Comparison of ENCODE assay signal across 8 cellular contexts in the genomic region with DNA sequence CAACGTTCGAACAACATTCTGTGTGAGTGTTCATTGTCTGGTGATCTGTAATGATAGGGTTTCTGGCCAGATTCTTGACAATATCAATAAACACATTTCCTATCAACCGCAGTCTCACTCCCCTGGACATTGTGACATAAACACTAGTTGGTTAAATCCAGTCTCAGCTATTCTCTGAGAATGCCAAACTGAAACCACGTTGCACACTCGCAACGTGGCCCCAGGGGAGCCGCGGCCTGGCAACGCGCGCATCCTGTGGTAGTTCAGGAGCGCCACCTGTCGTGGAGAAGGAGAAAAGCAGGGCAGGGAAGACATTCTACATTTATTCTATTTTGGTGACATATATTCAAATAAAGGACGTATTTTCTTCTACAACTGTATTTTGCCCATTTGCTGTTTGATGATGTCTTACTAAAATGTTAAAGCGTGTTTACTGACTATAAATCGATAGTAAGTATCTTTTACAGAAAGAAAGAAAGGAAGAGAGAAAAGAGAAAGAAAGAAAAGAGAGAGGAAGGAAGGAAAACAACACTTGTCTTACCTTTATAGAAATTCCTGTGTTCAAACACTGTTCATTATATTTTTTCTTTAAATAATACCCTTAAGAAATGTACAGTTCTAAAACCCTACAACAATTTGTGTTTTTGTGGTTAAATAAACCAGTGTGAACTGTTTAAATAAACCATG.
DNase-seq lines count a peak whose midpoint lies in the region; ATAC-seq lines count a peak whose summit lies in the region.

No MANE protein-coding gene starts in this region.

- H3K9me3 Mint-ChIP-seq in activated CD4-positive, alpha-beta T cell treated with anti-CD3 and anti-CD28 coated beads for 36 hours (ENCODE audit: low read depth) = peaks cover 1% of the 10 kb centered on the region
- no peaks in the 10 kb centered on the region for H3K9me3 Mint-ChIP-seq in activated naive CD8-positive, alpha-beta T cell (ENCODE audit: low read depth)

- ATAC-seq in activated CD4-positive, alpha-beta T cell treated with anti-CD3 and anti-CD28 coated beads for 36 hours = peak; percentile 66
- peak; percentile 90 for ATAC-seq in HG02759 (IDR thresholded peaks at IDR 0.05; ENCODE audit: unreplicated experiment)
- peak; percentile 58 for ATAC-seq in left ventricle myocardium superior

- H3K27ac Mint-ChIP-seq in activated CD4-positive, alpha-beta T cell treated with anti-CD3 and anti-CD28 coated beads for 36 hours = no peak overlapping the region
- H3K27ac Mint-ChIP-seq in activated naive CD8-positive, alpha-beta T cell = no peak overlapping the region

- peak; percentile 70 for DNase-seq in activated CD4-positive, alpha-beta T cell treated with anti-CD3 and anti-CD28 coated beads for 36 hours
- DNase-seq in activated CD4-positive, alpha-beta T cell treated with anti-CD3 and anti-CD28 coated beads for 1 hour = no peak
- DNase-seq in NCI-H2171 (lab: John Stamatoyannopoulos, UW) (peak; percentile 3), left ventricle myocardium superior (peak; percentile 83), OCI-M2 (lab: John Stamatoyannopoulos, UW; ENCODE audit: unreplicated experiment) (no peak)

- no peaks in the 10 kb centered on the region for H3K27me3 ChIP-seq in rectal smooth muscle tissue (ENCODE audit: control insufficient read depth, insufficient read depth, low read length)

- H3K36me3 ChIP-seq in rectal smooth muscle tissue (ENCODE audit: control insufficient read depth, insufficient read depth, low read length) = no peaks in the 10 kb centered on the region

- no peak overlapping the region for H3K9ac ChIP-seq in rectal smooth muscle tissue (ENCODE audit: low read length)

- intact Hi-C loops in activated CD4-positive, alpha-beta T cell treated with anti-CD3 and anti-CD28 coated beads for 36 hours (cut with DNase I, micrococcal nuclease) = loop anchor here (1.0 to 10.0 kb wide), 3 partner anchors 702 to 1596 kb away; no protein-coding TSS in a partner anchor
- intact Hi-C loops in left ventricle myocardium superior (cut with micrococcal nuclease) = no loop called here

- H3K36me3 Mint-ChIP-seq in activated CD4-positive, alpha-beta T cell treated with anti-CD3 and anti-CD28 coated beads for 36 hours (ENCODE audit: low read depth) = no peaks in the 10 kb centered on the region
- H3K36me3 Mint-ChIP-seq in activated naive CD8-positive, alpha-beta T cell = no peaks in the 10 kb centered on the region

- H3K4me3 ChIP-seq in rectal smooth muscle tissue (ENCODE audit: low read length) = peak overlapping the region; percentile 40

- POLR2A ChIA-PET in activated CD4-positive, alpha-beta T cell treated with anti-CD3 and anti-CD28 coated beads for 36 hours (lab: Charles Lee) = no interaction called here

- peaks cover 11% of the 10 kb centered on the region for H3K4me1 Mint-ChIP-seq in activated CD4-positive, alpha-beta T cell treated with anti-CD3 and anti-CD28 coated beads for 36 hours
- H3K4me1 Mint-ChIP-seq in activated naive CD8-positive, alpha-beta T cell (ENCODE audit: low read depth) = peaks cover 11% of the 10 kb centered on the region

- H3K4me3 Mint-ChIP-seq in activated CD4-positive, alpha-beta T cell treated with anti-CD3 and anti-CD28 coated beads for 36 hours = no peak overlapping the region
- peak overlapping the region; percentile 74 for H3K4me3 Mint-ChIP-seq in activated naive CD8-positive, alpha-beta T cell

- CTCF ChIA-PET in activated CD4-positive, alpha-beta T cell treated with anti-CD3 and anti-CD28 coated beads for 36 hours (lab: Charles Lee) = interaction anchor here (0.8 to 1.2 kb wide), 4 partner anchors 10 to 180 kb away, joined by 3 to 4 read pairs (median 3); no protein-coding TSS in a partner anchor

- H3K27me3 Mint-ChIP-seq in activated CD4-positive, alpha-beta T cell treated with anti-CD3 and anti-CD28 coated beads for 36 hours = peaks cover 3% of the 10 kb centered on the region
- H3K27me3 Mint-ChIP-seq in activated naive CD8-positive, alpha-beta T cell = peaks cover 2% of the 10 kb centered on the region

- H3K4me1 ChIP-seq in rectal smooth muscle tissue (ENCODE audit: control insufficient read depth, insufficient read depth, low read length) = no peaks in the 10 kb centered on the region

- no peak overlapping the region for H3K27ac ChIP-seq in rectal smooth muscle tissue (ENCODE audit: low read depth, low read length)

Comparison
In these comparisons a context has a peak if more than half of its experiments do, and no peak if none do; other contexts are left out.
1. DNase-seq: peak in activated CD4-positive, alpha-beta T cell treated with anti-CD3 and anti-CD28 coated beads for 36 hours (single experiment), NCI-H2171 (single experiment) and left ventricle myocardium superior (single experiment); none in activated CD4-positive, alpha-beta T cell treated with anti-CD3 and anti-CD28 coated beads for 1 hour (single experiment) and OCI-M2 (single experiment).
2. Peak in every context shown above with its lines, with median percentiles within 50 percentile points of each other: ATAC-seq.